ENCODE assay signal across 26 cellular contexts in genomic region chr7:121371367-121371766, GRCh38. TPM values are rescaled to one million over a fixed set of nuclear protein-coding genes. Genes with fewer than 3 reads are reported as not detected.
A peak's percentile ranks its signal among the peaks of the same experiment; 100 is the strongest.
DNase-seq lines count a peak whose midpoint lies in the region; ATAC-seq and TF ChIP-seq lines count a peak whose summit lies in the region.
"Had no signal": no experiment of that assay in that cellular context is flagged by ENCODE, and none has a peak within 500 bp of the region (broad histone marks: within the 10 kb centered on the region; RNA-seq: fewer than 3 reads in every experiment).

No MANE protein-coding gene starts in this region.

- no peak overlapping the region for H3K23ac ChIP-seq in mesendoderm (ENCODE audit: low read length)

- TF ChIP-seq CTCF in KMS-11 (conservative IDR thresholded peaks at IDR 0.05; ENCODE audit: low read depth, low read length), result no peak

- no peaks in the 10 kb centered on the region for H3K27me3 Mint-ChIP-seq in activated T-cell treated with anti-CD3 and anti-CD28 coated beads, Interleukin-2, amount 50 U/mL, for 24 hours
- no peaks in the 10 kb centered on the region for H3K27me3 Mint-ChIP-seq in activated naive CD8-positive, alpha-beta T cell treated with anti-CD3 and anti-CD28 coated beads for 36 hours
- H3K27me3 Mint-ChIP-seq: central memory CD8-positive, alpha-beta T cell; progenitor cell of endocrine pancreas had no signal

- H4K8ac ChIP-seq in mesendoderm (ENCODE audit: low read depth, low read length), result no peak overlapping the region

- H2AFZ ChIP-seq in KMS-11 (ENCODE audit: low read depth), result no peak overlapping the region
- H2AFZ ChIP-seq: neural progenitor cell had no signal

- no peaks in the 10 kb centered on the region for H3K9me3 Mint-ChIP-seq in activated T-cell treated with anti-CD3 and anti-CD28 coated beads, Interleukin-2, amount 50 U/mL, for 24 hours
- H3K9me3 Mint-ChIP-seq in activated naive CD8-positive, alpha-beta T cell treated with anti-CD3 and anti-CD28 coated beads for 36 hours, result no peaks in the 10 kb centered on the region
- H3K9me3 Mint-ChIP-seq in stimulated activated effector memory CD8-positive, alpha-beta T cell treated with anti-CD3 and anti-CD28 coated beads, Interleukin-12 subunit alpha, Interleukin-12 subunit beta, amount 100 ng/mL, for 72 hours, result no peaks in the 10 kb centered on the region
- H3K9me3 Mint-ChIP-seq: activated T-cell treated with anti-CD3 and anti-CD28 coated beads, Interleukin-2, amount 50 U/mL, for 4 hours; CD14-positive monocyte; central memory CD8-positive, alpha-beta T cell; neural progenitor cell had no signal

- H3K4me1 ChIP-seq in KMS-11 (ENCODE audit: low read depth, poor library complexity, severe bottlenecking) (peaks cover 80% of the 10 kb centered on the region), mesendoderm (ENCODE audit: control insufficient read depth, low read depth, low read length) (no peaks in the 10 kb centered on the region)
- H3K4me1 ChIP-seq: neural progenitor cell had no signal

- no peaks in the 10 kb centered on the region for H4K20me1 ChIP-seq in KMS-11 (ENCODE audit: insufficient read depth)

- H3K36me3 ChIP-seq in KMS-11 (ENCODE audit: insufficient read depth), result no peaks in the 10 kb centered on the region
- no peaks in the 10 kb centered on the region for H3K36me3 ChIP-seq in mesendoderm (ENCODE audit: control insufficient read depth, insufficient read depth, low read length)
- H3K36me3 ChIP-seq: thoracic aorta had no signal

- H2BK5ac ChIP-seq in mesendoderm (ENCODE audit: low read length), result no peak overlapping the region

- no peak overlapping the region for H4K5ac ChIP-seq in mesendoderm (ENCODE audit: low read length)

- no peak overlapping the region for H2BK120ac ChIP-seq in mesendoderm (ENCODE audit: low read depth, low read length)

- no peak overlapping the region for H3K27ac ChIP-seq in KMS-11
- no peak overlapping the region for H3K27ac ChIP-seq in mesendoderm (ENCODE audit: low read depth, low read length)
- H3K27ac ChIP-seq: neural progenitor cell, sigmoid colon, thoracic aorta had no signal

- no peak overlapping the region for H2AK5ac ChIP-seq in mesendoderm (ENCODE audit: low read length)

- H3K9ac ChIP-seq in KMS-11 (no peak overlapping the region), mesendoderm (ENCODE audit: low read length) (no peak overlapping the region)
- H3K9ac ChIP-seq: neural progenitor cell had no signal

- H3K4ac ChIP-seq in mesendoderm (ENCODE audit: low read depth, low read length), result no peak overlapping the region

- H3K27ac Mint-ChIP-seq in activated T-cell treated with anti-CD3 and anti-CD28 coated beads, Interleukin-2, amount 50 U/mL, for 24 hours, result peak overlapping the region; percentile 76
- H3K27ac Mint-ChIP-seq in activated naive CD8-positive, alpha-beta T cell treated with anti-CD3 and anti-CD28 coated beads for 36 hours, result peak overlapping the region; percentile 53
- peak overlapping the region; percentile 59 for H3K27ac Mint-ChIP-seq in stimulated activated effector memory CD8-positive, alpha-beta T cell treated with anti-CD3 and anti-CD28 coated beads, Interleukin-12 subunit alpha, Interleukin-12 subunit beta, amount 100 ng/mL, for 72 hours
- H3K27ac Mint-ChIP-seq: CD14-positive monocyte, neural progenitor cell, progenitor cell of endocrine pancreas had no signal

- H3K27me3 ChIP-seq in KMS-11 (ENCODE audit: insufficient read depth, low read depth) (no peaks in the 10 kb centered on the region), mesendoderm (ENCODE audit: insufficient read depth, low read length, poor library complexity) (no peaks in the 10 kb centered on the region)
- H3K27me3 ChIP-seq: neural progenitor cell, sigmoid colon had no signal

- no peak overlapping the region for H2BK15ac ChIP-seq in mesendoderm (replicated peaks; ENCODE audit: low read depth)

- no peak overlapping the region for H3K4me3 ChIP-seq in KMS-11 (IDR thresholded peaks at IDR 0.05; ENCODE audit: insufficient read depth, low read depth, low read length)
- H3K4me3 ChIP-seq in mesendoderm (ENCODE audit: low read length), result no peak overlapping the region
- H3K4me3 ChIP-seq: K562, neural progenitor cell, sigmoid colon, thoracic aorta had no signal

- H3K18ac ChIP-seq in mesendoderm (ENCODE audit: low read length), result no peak overlapping the region

- DNase-seq in activated T-cell treated with anti-CD3 and anti-CD28 coated beads, Interleukin-2, amount 50 U/mL, for 24 hours, result no peak
- DNase-seq in activated T-cell treated with anti-CD3 and anti-CD28 coated beads for 4 hours (no peak), mesendoderm (no peak), NCI-H2196 treated with DMSO at 0.1 percent for 48 hours (lab: John Stamatoyannopoulos, UW; ENCODE audit: unreplicated experiment) (no peak)
- no peak for DNase-seq in activated naive CD8-positive, alpha-beta T cell treated with anti-CD3 and anti-CD28 coated beads for 36 hours
- DNase-seq in stimulated activated effector memory CD8-positive, alpha-beta T cell treated with anti-CD3 and anti-CD28 coated beads, Interleukin-12 subunit alpha, Interleukin-12 subunit beta, amount 100 ng/mL, for 72 hours (ENCODE audit: low spot score in 2 of 2), result no peak
- DNase-seq: activated CD4-positive, alpha-beta T cell treated with anti-CD3 and anti-CD28 coated beads, Interleukin-2, amount 50 U/mL, for 4 hours; activated naive CD4-positive, alpha-beta T cell treated with anti-CD3 and anti-CD28 coated beads, Interleukin-2, amount 50 U/mL, for 16 hours; activated T-cell treated with anti-CD3 and anti-CD28 coated beads, Interleukin-2, amount 50 U/mL, for 4 hours; DMS153; left cardiac atrium; NCI-H187; NCI-H2227 treated with DMSO at 0.1 percent for 48 hours; NCI-H748 treated with DMSO at 0.1 percent for 48 hours; Right ventricle myocardium superior; sigmoid colon had no signal

- no peak for ATAC-seq in stimulated activated effector memory CD8-positive, alpha-beta T cell treated with anti-CD3 and anti-CD28 coated beads, Interleukin-12 subunit alpha, Interleukin-12 subunit beta, amount 100 ng/mL, for 72 hours
- no peak for ATAC-seq in HG02884 (IDR thresholded peaks at IDR 0.05; ENCODE audit: unreplicated experiment)
- ATAC-seq: activated T-cell treated with anti-CD3 and anti-CD28 coated beads, Interleukin-2, amount 50 U/mL, for 4 hours; K562; left cardiac atrium had no signal

- no peak overlapping the region for H3K56ac ChIP-seq in mesendoderm (ENCODE audit: low read length)

- H3K4me1 Mint-ChIP-seq in activated T-cell treated with anti-CD3 and anti-CD28 coated beads, Interleukin-2, amount 50 U/mL, for 24 hours (ENCODE audit: low read depth), result peaks cover 44% of the 10 kb centered on the region
- H3K4me1 Mint-ChIP-seq in activated naive CD8-positive, alpha-beta T cell treated with anti-CD3 and anti-CD28 coated beads for 36 hours, result peaks cover 33% of the 10 kb centered on the region
- H3K4me1 Mint-ChIP-seq in stimulated activated effector memory CD8-positive, alpha-beta T cell treated with anti-CD3 and anti-CD28 coated beads, Interleukin-12 subunit alpha, Interleukin-12 subunit beta, amount 100 ng/mL, for 72 hours, result peaks cover 48% of the 10 kb centered on the region
- H3K4me1 Mint-ChIP-seq: CD14-positive monocyte, neural progenitor cell had no signal

- no peaks in the 10 kb centered on the region for H3K79me1 ChIP-seq in mesendoderm (ENCODE audit: low read length)

- no peak overlapping the region for H3K4me3 Mint-ChIP-seq in activated T-cell treated with anti-CD3 and anti-CD28 coated beads, Interleukin-2, amount 50 U/mL, for 24 hours
- H3K4me3 Mint-ChIP-seq in activated naive CD8-positive, alpha-beta T cell treated with anti-CD3 and anti-CD28 coated beads for 36 hours, result no peak overlapping the region
- H3K4me3 Mint-ChIP-seq in stimulated activated effector memory CD8-positive, alpha-beta T cell treated with anti-CD3 and anti-CD28 coated beads, Interleukin-12 subunit alpha, Interleukin-12 subunit beta, amount 100 ng/mL, for 72 hours, result no peak overlapping the region
- H3K4me3 Mint-ChIP-seq: activated T-cell treated with anti-CD3 and anti-CD28 coated beads, Interleukin-2, amount 50 U/mL, for 4 hours; CD14-positive monocyte; central memory CD8-positive, alpha-beta T cell; neural progenitor cell had no signal

- 0 out of 2 replicates have a peak overlapping the region, but pooled peaks have one; percentile 90 for H3K4me2 ChIP-seq in KMS-11
- no peak overlapping the region for H3K4me2 ChIP-seq in mesendoderm (ENCODE audit: low read length)
- H3K4me2 ChIP-seq: neural progenitor cell had no signal

- no CpG with 5 or more reads among the region's 1 CpG for WGBS in mesendoderm (ENCODE audit: extremely low coverage, insufficient coverage, low lambda C conversion rate)

- H3K79me2 ChIP-seq in KMS-11 (ENCODE audit: insufficient read depth, low read depth) (no peaks in the 10 kb centered on the region), mesendoderm (ENCODE audit: control insufficient read depth, insufficient read depth, low read length) (no peaks in the 10 kb centered on the region)

- H3K36me3 Mint-ChIP-seq in activated T-cell treated with anti-CD3 and anti-CD28 coated beads, Interleukin-2, amount 50 U/mL, for 24 hours (ENCODE audit: low read depth), result peaks cover 80% of the 10 kb centered on the region
- peaks cover 26% of the 10 kb centered on the region for H3K36me3 Mint-ChIP-seq in activated naive CD8-positive, alpha-beta T cell treated with anti-CD3 and anti-CD28 coated beads for 36 hours
- H3K36me3 Mint-ChIP-seq in stimulated activated effector memory CD8-positive, alpha-beta T cell treated with anti-CD3 and anti-CD28 coated beads, Interleukin-12 subunit alpha, Interleukin-12 subunit beta, amount 100 ng/mL, for 72 hours, result peaks cover 95% of the 10 kb centered on the region

RNA-seq across cellular contexts. Expression of gene FAM3C, which starts 24.7 kb away (rescaled TPM):
- 10 to 100 TPM; 25.7 to 27.0 TPM for total RNA-seq in activated naive CD8-positive, alpha-beta T cell treated with anti-CD3 and anti-CD28 coated beads for 36 hours
- polyA plus RNA-seq in mesendoderm (2013, experiment 1 of 2), result 63.7 TPM
- 66.9 TPM for polyA plus RNA-seq in mesendoderm (2013, experiment 2 of 2)

RNA-seq across cellular contexts. Expression of gene WNT16, which starts 42.6 kb away (rescaled TPM):
- not detected for total RNA-seq in activated naive CD8-positive, alpha-beta T cell treated with anti-CD3 and anti-CD28 coated beads for 36 hours
- 0.07 TPM for polyA plus RNA-seq in mesendoderm (2013, experiment 1 of 2)
- 0.03 TPM for polyA plus RNA-seq in mesendoderm (2013, experiment 2 of 2)
- total RNA-seq: dermis microvascular lymphatic vessel endothelial cell; K562; left cardiac atrium; progenitor cell of endocrine pancreas; Right ventricle myocardium superior; T-helper 1 cell treated with Interleukin-12 subunit alpha and Interleukin-12 subunit beta and Interleukin-4 antibody, amounts not matched to agents 30 ng/mL and 1 ng/mL, for 36 hours; thoracic aorta had no signal
- polyA plus RNA-seq: CD14-positive monocyte had no signal
